7 cellular contexts compared by ENCODE assay signal in the genomic region with DNA sequence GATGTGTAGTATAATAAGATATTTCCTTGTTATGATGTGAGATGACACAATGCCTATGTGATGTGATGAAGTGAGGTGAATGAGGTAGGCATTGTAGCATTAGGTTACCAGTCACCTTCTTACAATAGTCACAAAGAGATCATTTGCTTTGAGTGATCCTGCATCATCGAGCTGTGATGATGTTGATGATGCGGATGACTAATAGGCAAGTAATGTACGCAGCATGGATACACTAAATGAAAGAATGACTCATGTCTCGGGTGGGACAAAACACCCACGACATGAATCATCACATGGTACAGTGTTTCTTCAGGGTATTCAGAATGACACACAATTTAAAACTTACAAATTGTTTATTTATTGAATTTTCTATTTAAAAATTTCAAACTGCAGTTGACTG.
A peak's percentile ranks its signal among the peaks of the same experiment; 100 is the strongest.
DNase-seq lines count a peak whose midpoint lies in the region; ATAC-seq and TF ChIP-seq lines count a peak whose summit lies in the region.

No MANE protein-coding gene starts in this region.

- TF ChIP-seq CTCF in GM13977 (IDR thresholded peaks at IDR 0.05; ENCODE audit: extremely low read depth, insufficient read depth, missing control alignments): no peak

- in situ Hi-C loops in GM13977 (cut with MboI; ENCODE audit: low pct_unique_long_range_greater_than_20kb, low sequenced_read_pairs, unreplicated experiment): no loop called here

- H3K27me3 Mint-ChIP-seq in activated naive CD4-positive, alpha-beta T cell treated with anti-CD3 and anti-CD28 coated beads for 36 hours (ENCODE audit: low read depth): no peaks in the 10 kb centered on the region

- H3K9me3 ChIP-seq in MG63: peaks cover 6% of the 10 kb centered on the region

- DNase-seq in MG63 (peak; percentile 83), iPS-NIHi11 (ENCODE audit: low spot score) (peak; percentile 7), GM13977 (ENCODE audit: low spot score) (no peak), NCI-H526 (lab: John Stamatoyannopoulos, UW) (no peak)
- DNase-seq in activated naive CD4-positive, alpha-beta T cell treated with anti-CD3 and anti-CD28 coated beads for 36 hours: peak; percentile 80
- peak; percentile 14 for DNase-seq in stimulated activated CD8-positive, alpha-beta memory T cell treated with anti-CD3 and anti-CD28 coated beads, Interleukin-7, amount 100 ng/mL, for 24 hours (ENCODE audit: low read depth)

- H3K9me3 Mint-ChIP-seq in activated naive CD4-positive, alpha-beta T cell treated with anti-CD3 and anti-CD28 coated beads for 36 hours: no peaks in the 10 kb centered on the region

- H3K4me1 Mint-ChIP-seq in activated naive CD4-positive, alpha-beta T cell treated with anti-CD3 and anti-CD28 coated beads for 36 hours (ENCODE audit: low read depth): peaks cover 15% of the 10 kb centered on the region

- H3K36me3 ChIP-seq in MG63: no peaks in the 10 kb centered on the region; the same call in none of the 2 replicates

- H3K36me3 Mint-ChIP-seq in activated naive CD4-positive, alpha-beta T cell treated with anti-CD3 and anti-CD28 coated beads for 36 hours (ENCODE audit: low read depth): no peaks in the 10 kb centered on the region

- CTCF ChIA-PET in activated naive CD4-positive, alpha-beta T cell treated with anti-CD3 and anti-CD28 coated beads for 36 hours (lab: Charles Lee): no interaction called here

- ATAC-seq in GM19463 (IDR thresholded peaks at IDR 0.05; ENCODE audit: unreplicated experiment): peak; percentile 82

- intact Hi-C loops in activated naive CD4-positive, alpha-beta T cell treated with anti-CD3 and anti-CD28 coated beads for 36 hours (cut with micrococcal nuclease): loop anchor here (1.0 to 5.0 kb wide), 4 partner anchors 19 to 236 kb away; no protein-coding TSS in a partner anchor

- no peak overlapping the region for H3K27ac Mint-ChIP-seq in activated naive CD4-positive, alpha-beta T cell treated with anti-CD3 and anti-CD28 coated beads for 36 hours

- peak overlapping the region; percentile 36 for H3K4me3 ChIP-seq in MG63

- H3K4me3 Mint-ChIP-seq in activated naive CD4-positive, alpha-beta T cell treated with anti-CD3 and anti-CD28 coated beads for 36 hours: no peak overlapping the region

- no peaks in the 10 kb centered on the region for H3K27me3 ChIP-seq in MG63

Comparison
In these comparisons a context has a peak if more than half of its experiments do, and no peak if none do; other contexts are left out.
1. DNase-seq: peak in MG63 (single experiment), activated naive CD4-positive, alpha-beta T cell treated with anti-CD3 and anti-CD28 coated beads for 36 hours (single experiment), iPS-NIHi11 (single experiment) and stimulated activated CD8-positive, alpha-beta memory T cell treated with anti-CD3 and anti-CD28 coated beads, Interleukin-7, amount 100 ng/mL, for 24 hours (single experiment); none in GM13977 (single experiment) and NCI-H526 (0 of 2).